Comparison of ENCODE assay signal across 1 cellular context in the genomic region with DNA sequence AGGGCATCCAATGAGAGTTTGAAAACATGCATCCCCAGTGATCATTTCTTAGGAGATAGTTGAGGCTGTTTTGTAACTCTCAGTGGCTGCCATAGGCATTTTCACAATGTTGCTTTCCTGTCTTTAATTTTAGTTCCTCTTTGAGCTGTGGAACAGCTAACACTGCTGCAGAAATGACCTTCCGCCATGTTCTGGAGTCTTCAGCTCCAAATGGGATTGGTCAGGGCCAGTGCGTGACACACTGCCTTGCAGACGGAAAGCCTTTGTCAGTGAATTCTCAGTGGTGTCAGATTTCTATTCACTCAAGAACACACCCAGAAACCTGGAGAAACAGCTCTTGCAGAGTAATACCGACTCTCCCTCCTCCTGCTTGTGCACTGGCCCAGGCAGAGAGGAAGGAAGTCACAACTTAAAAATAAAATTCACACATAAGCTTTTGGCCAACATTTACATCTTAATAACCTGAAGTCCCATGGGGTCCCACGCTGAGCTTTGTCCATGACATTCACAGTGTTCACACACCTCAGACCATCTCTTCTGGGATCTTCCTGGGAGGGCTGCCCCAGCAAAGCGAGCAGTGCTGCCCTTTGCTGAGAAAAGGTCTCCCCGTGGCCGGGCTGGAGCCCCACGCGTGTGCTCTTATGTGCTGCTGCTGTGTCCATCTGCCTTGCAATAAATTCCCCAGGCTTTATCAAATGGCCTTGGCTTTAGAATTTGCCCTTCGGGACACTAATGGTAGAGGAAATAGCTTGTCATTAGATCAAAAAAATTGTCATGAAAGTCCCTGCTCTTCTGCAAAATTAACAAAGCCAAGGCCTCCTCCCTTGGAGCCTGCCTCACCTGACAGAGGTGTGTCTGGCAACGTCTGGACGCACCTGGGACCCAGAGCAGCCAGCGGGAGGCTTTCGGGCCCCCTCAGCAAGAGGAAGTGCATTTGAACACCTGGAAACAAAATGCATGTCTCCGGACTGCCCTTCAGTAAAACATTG.
TF ChIP-seq lines count a peak whose summit lies in the region.

No MANE protein-coding gene starts in this region.

TF ChIP-seq in HepG2, 621 proteins besides CTCF, POLR2A, EP300 and RAD21 (continued from another document and continues in another):
- TF ChIP-seq, protein P1, sequence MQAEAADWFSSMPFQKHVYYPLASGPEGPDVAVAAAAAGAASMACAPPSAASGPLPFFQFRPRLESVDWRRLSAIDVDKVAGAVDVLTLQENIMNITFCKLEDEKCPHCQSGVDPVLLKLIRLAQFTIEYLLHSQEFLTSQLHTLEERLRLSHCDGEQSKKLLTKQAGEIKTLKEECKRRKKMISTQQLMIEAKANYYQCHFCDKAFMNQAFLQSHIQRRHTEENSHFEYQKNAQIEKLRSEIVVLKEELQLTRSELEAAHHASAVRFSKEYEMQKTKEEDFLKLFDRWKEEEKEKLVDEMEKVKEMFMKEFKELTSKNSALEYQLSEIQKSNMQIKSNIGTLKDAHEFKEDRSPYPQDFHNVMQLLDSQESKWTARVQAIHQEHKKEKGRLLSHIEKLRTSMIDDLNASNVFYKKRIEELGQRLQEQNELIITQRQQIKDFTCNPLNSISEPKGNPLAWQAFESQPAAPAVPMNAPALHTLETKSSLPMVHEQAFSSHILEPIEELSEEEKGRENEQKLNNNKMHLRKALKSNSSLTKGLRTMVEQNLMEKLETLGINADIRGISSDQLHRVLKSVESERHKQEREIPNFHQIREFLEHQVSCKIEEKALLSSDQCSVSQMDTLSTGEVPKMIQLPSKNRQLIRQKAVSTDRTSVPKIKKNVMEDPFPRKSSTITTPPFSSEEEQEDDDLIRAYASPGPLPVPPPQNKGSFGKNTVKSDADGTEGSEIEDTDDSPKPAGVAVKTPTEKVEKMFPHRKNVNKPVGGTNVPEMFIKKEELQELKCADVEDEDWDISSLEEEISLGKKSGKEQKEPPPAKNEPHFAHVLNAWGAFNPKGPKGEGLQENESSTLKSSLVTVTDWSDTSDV (CRISPR knock-in tag; IDR thresholded peaks at IDR 0.05), result no peak
- TF ChIP-seq KDM2A (CRISPR knock-in tag; IDR thresholded peaks at IDR 0.05; ENCODE audit: borderline replicate concordance, low read depth) (no peak), GATAD1 (CRISPR knock-in tag; IDR thresholded peaks at IDR 0.05) (no peak), KLF16 (CRISPR knock-in tag; IDR thresholded peaks at IDR 0.05) (no peak; a peak in 1 of 4 replicates), ZNF333 (CRISPR knock-in tag; IDR thresholded peaks at IDR 0.05; ENCODE audit: borderline replicate concordance) (no peak), ZNF235 (CRISPR knock-in tag; IDR thresholded peaks at IDR 0.05; ENCODE audit: borderline replicate concordance) (no peak), CENPT (CRISPR knock-in tag; IDR thresholded peaks at IDR 0.05; ENCODE audit: low read depth) (no peak), ZNF790 (CRISPR knock-in tag; IDR thresholded peaks at IDR 0.05; ENCODE audit: borderline replicate concordance) (no peak), RARG (CRISPR knock-in tag; IDR thresholded peaks at IDR 0.05; ENCODE audit: low read depth) (no peak), ZNF709 (CRISPR knock-in tag; IDR thresholded peaks at IDR 0.05) (no peak), TCF12 (IDR thresholded peaks at IDR 0.05) (no peak), TCF12 (CRISPR knock-in tag; IDR thresholded peaks at IDR 0.05) (no peak), ZNF550 (CRISPR knock-in tag; IDR thresholded peaks at IDR 0.05; ENCODE audit: borderline replicate concordance) (no peak), ZNF567 (CRISPR knock-in tag; IDR thresholded peaks at IDR 0.05; ENCODE audit: borderline replicate concordance) (peak; percentile 53; the same call in 1 of the 2 replicates), PHF21A (CRISPR knock-in tag; IDR thresholded peaks at IDR 0.05) (no peak), ZNF589 (CRISPR knock-in tag; conservative IDR thresholded peaks at IDR 0.05) (no peak), ZNF263 (CRISPR knock-in tag; IDR thresholded peaks at IDR 0.05) (peak; percentile 64; the same call in 1 of the 2 replicates), EHMT2 (IDR thresholded peaks at IDR 0.05; ENCODE audit: borderline replicate concordance, low read depth, low read length) (no peak), XBP1 (CRISPR knock-in tag; IDR thresholded peaks at IDR 0.05) (no peak), NR2F1 (CRISPR knock-in tag; IDR thresholded peaks at IDR 0.05) (no peak), ZMAT3 (CRISPR knock-in tag; conservative IDR thresholded peaks at IDR 0.05) (no peak), ZNF484 (CRISPR knock-in tag; IDR thresholded peaks at IDR 0.05; ENCODE audit: borderline replicate concordance, low read depth) (no peak), ZFP90 (CRISPR knock-in tag; IDR thresholded peaks at IDR 0.05; ENCODE audit: borderline replicate concordance) (0 out of 2 replicates have a peak, but pooled peaks have one; percentile 18), NFKB2 (CRISPR knock-in tag; IDR thresholded peaks at IDR 0.05; ENCODE audit: borderline replicate concordance) (peak; percentile 43; the same call in 1 of the 2 replicates), IRX3 (CRISPR knock-in tag; IDR thresholded peaks at IDR 0.05; ENCODE audit: borderline replicate concordance, low read depth) (no peak), MYNN (CRISPR knock-in tag; IDR thresholded peaks at IDR 0.05; ENCODE audit: low read depth) (no peak), ISL2 (CRISPR knock-in tag; IDR thresholded peaks at IDR 0.05) (no peak; the same call in none of the 2 replicates), SP5 (CRISPR knock-in tag; IDR thresholded peaks at IDR 0.05; ENCODE audit: borderline replicate concordance, low read depth) (no peak)
- TF ChIP-seq, protein P2, sequence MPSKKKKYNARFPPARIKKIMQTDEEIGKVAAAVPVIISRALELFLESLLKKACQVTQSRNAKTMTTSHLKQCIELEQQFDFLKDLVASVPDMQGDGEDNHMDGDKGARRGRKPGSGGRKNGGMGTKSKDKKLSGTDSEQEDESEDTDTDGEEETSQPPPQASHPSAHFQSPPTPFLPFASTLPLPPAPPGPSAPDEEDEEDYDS (CRISPR knock-in tag; IDR thresholded peaks at IDR 0.05), result peak; percentile 42; the same call in 1 of the 2 replicates
- TF ChIP-seq, protein P3, sequence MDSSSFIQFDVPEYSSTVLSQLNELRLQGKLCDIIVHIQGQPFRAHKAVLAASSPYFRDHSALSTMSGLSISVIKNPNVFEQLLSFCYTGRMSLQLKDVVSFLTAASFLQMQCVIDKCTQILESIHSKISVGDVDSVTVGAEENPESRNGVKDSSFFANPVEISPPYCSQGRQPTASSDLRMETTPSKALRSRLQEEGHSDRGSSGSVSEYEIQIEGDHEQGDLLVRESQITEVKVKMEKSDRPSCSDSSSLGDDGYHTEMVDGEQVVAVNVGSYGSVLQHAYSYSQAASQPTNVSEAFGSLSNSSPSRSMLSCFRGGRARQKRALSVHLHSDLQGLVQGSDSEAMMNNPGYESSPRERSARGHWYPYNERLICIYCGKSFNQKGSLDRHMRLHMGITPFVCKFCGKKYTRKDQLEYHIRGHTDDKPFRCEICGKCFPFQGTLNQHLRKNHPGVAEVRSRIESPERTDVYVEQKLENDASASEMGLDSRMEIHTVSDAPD (CRISPR knock-in tag; IDR thresholded peaks at IDR 0.05), result no peak
- TF ChIP-seq, protein P4, sequence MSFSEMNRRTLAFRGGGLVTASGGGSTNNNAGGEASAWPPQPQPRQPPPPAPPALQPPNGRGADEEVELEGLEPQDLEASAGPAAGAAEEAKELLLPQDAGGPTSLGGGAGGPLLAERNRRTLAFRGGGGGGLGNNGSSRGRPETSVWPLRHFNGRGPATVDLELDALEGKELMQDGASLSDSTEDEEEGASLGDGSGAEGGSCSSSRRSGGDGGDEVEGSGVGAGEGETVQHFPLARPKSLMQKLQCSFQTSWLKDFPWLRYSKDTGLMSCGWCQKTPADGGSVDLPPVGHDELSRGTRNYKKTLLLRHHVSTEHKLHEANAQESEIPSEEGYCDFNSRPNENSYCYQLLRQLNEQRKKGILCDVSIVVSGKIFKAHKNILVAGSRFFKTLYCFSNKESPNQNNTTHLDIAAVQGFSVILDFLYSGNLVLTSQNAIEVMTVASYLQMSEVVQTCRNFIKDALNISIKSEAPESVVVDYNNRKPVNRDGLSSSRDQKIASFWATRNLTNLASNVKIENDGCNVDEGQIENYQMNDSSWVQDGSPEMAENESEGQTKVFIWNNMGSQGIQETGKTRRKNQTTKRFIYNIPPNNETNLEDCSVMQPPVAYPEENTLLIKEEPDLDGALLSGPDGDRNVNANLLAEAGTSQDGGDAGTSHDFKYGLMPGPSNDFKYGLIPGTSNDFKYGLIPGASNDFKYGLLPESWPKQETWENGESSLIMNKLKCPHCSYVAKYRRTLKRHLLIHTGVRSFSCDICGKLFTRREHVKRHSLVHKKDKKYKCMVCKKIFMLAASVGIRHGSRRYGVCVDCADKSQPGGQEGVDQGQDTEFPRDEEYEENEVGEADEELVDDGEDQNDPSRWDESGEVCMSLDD (CRISPR knock-in tag; IDR thresholded peaks at IDR 0.05; ENCODE audit: borderline replicate concordance), result no peak
- TF ChIP-seq, protein P5, sequence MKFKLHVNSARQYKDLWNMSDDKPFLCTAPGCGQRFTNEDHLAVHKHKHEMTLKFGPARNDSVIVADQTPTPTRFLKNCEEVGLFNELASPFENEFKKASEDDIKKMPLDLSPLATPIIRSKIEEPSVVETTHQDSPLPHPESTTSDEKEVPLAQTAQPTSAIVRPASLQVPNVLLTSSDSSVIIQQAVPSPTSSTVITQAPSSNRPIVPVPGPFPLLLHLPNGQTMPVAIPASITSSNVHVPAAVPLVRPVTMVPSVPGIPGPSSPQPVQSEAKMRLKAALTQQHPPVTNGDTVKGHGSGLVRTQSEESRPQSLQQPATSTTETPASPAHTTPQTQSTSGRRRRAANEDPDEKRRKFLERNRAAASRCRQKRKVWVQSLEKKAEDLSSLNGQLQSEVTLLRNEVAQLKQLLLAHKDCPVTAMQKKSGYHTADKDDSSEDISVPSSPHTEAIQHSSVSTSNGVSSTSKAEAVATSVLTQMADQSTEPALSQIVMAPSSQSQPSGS (CRISPR knock-in tag; IDR thresholded peaks at IDR 0.05), result 0 out of 2 replicates have a peak, but pooled peaks have one; percentile 5
- TF ChIP-seq, protein P6, sequence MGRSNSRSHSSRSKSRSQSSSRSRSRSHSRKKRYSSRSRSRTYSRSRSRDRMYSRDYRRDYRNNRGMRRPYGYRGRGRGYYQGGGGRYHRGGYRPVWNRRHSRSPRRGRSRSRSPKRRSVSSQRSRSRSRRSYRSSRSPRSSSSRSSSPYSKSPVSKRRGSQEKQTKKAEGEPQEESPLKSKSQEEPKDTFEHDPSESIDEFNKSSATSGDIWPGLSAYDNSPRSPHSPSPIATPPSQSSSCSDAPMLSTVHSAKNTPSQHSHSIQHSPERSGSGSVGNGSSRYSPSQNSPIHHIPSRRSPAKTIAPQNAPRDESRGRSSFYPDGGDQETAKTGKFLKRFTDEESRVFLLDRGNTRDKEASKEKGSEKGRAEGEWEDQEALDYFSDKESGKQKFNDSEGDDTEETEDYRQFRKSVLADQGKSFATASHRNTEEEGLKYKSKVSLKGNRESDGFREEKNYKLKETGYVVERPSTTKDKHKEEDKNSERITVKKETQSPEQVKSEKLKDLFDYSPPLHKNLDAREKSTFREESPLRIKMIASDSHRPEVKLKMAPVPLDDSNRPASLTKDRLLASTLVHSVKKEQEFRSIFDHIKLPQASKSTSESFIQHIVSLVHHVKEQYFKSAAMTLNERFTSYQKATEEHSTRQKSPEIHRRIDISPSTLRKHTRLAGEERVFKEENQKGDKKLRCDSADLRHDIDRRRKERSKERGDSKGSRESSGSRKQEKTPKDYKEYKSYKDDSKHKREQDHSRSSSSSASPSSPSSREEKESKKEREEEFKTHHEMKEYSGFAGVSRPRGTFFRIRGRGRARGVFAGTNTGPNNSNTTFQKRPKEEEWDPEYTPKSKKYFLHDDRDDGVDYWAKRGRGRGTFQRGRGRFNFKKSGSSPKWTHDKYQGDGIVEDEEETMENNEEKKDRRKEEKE (IDR thresholded peaks at IDR 0.05), result no peak
- TF ChIP-seq, protein P7, sequence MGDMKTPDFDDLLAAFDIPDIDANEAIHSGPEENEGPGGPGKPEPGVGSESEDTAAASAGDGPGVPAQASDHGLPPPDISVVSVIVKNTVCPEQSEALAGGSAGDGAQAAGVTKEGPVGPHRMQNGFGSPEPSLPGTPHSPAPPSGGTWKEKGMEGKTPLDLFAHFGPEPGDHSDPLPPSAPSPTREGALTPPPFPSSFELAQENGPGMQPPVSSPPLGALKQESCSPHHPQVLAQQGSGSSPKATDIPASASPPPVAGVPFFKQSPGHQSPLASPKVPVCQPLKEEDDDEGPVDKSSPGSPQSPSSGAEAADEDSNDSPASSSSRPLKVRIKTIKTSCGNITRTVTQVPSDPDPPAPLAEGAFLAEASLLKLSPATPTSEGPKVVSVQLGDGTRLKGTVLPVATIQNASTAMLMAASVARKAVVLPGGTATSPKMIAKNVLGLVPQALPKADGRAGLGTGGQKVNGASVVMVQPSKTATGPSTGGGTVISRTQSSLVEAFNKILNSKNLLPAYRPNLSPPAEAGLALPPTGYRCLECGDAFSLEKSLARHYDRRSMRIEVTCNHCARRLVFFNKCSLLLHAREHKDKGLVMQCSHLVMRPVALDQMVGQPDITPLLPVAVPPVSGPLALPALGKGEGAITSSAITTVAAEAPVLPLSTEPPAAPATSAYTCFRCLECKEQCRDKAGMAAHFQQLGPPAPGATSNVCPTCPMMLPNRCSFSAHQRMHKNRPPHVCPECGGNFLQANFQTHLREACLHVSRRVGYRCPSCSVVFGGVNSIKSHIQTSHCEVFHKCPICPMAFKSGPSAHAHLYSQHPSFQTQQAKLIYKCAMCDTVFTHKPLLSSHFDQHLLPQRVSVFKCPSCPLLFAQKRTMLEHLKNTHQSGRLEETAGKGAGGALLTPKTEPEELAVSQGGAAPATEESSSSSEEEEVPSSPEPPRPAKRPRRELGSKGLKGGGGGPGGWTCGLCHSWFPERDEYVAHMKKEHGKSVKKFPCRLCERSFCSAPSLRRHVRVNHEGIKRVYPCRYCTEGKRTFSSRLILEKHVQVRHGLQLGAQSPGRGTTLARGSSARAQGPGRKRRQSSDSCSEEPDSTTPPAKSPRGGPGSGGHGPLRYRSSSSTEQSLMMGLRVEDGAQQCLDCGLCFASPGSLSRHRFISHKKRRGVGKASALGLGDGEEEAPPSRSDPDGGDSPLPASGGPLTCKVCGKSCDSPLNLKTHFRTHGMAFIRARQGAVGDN (CRISPR knock-in tag; IDR thresholded peaks at IDR 0.05), result peak; percentile 63
- TF ChIP-seq, protein P8, sequence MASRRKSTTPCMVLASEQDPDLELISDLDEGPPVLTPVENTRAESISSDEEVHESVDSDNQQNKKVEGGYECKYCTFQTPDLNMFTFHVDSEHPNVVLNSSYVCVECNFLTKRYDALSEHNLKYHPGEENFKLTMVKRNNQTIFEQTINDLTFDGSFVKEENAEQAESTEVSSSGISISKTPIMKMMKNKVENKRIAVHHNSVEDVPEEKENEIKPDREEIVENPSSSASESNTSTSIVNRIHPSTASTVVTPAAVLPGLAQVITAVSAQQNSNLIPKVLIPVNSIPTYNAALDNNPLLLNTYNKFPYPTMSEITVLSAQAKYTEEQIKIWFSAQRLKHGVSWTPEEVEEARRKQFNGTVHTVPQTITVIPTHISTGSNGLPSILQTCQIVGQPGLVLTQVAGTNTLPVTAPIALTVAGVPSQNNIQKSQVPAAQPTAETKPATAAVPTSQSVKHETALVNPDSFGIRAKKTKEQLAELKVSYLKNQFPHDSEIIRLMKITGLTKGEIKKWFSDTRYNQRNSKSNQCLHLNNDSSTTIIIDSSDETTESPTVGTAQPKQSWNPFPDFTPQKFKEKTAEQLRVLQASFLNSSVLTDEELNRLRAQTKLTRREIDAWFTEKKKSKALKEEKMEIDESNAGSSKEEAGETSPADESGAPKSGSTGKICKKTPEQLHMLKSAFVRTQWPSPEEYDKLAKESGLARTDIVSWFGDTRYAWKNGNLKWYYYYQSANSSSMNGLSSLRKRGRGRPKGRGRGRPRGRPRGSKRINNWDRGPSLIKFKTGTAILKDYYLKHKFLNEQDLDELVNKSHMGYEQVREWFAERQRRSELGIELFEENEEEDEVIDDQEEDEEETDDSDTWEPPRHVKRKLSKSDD (CRISPR knock-in tag; IDR thresholded peaks at IDR 0.05; ENCODE audit: low read depth), result no peak
